Comparison of ENCODE assay signal across 18 cellular contexts in genomic region chr7:36032362-36032818, GRCh38.
A peak's percentile ranks its signal among the peaks of the same experiment; 100 is the strongest.
DNase-seq lines count a peak whose midpoint lies in the region; ATAC-seq and TF ChIP-seq lines count a peak whose summit lies in the region.
"Had no signal": no experiment of that assay in that cellular context is flagged by ENCODE, and none has a peak within 500 bp of the region (broad histone marks: within the 10 kb centered on the region; RNA-seq: fewer than 3 reads in every experiment).

No MANE protein-coding gene starts in this region.

- H3K9me2 ChIP-seq in Karpas-422 (replicated peaks; ENCODE audit: insufficient read depth, low read length), result no peaks in the 10 kb centered on the region

- H3K36me3 ChIP-seq in Karpas-422 (ENCODE audit: insufficient read depth, low read length) (no peaks in the 10 kb centered on the region), upper lobe of left lung (no peaks in the 10 kb centered on the region)
- H3K36me3 ChIP-seq: breast epithelium had no signal

- no peak overlapping the region for H3K9ac ChIP-seq in Karpas-422 (ENCODE audit: low read length)

- no peaks in the 10 kb centered on the region for H3K9me3 Mint-ChIP-seq in nephron
- H3K9me3 Mint-ChIP-seq: activated naive CD4-positive, alpha-beta T cell treated with anti-CD3 and anti-CD28 coated beads for 36 hours; T-helper 1 cell treated with Interleukin-12 subunit alpha and Interleukin-12 subunit beta and Interleukin-4 antibody, amounts not matched to agents 30 μg/mL and 1 μg/mL, for 36 hours had no signal

- TF ChIP-seq EP300 in upper lobe of left lung (IDR thresholded peaks at IDR 0.05), result no peak

- H3K4me3 Mint-ChIP-seq in nephron, result no peak overlapping the region
- H3K4me3 Mint-ChIP-seq: activated naive CD4-positive, alpha-beta T cell treated with anti-CD3 and anti-CD28 coated beads for 36 hours; stimulated activated naive B cell treated with anti-CD40 and anti-IgM and Interleukin-4, amounts not matched to agents 10 μg/mL and 1 μg/mL and 100 μg/mL, for 72 hours; T-helper 1 cell treated with Interleukin-12 subunit alpha and Interleukin-12 subunit beta and Interleukin-4 antibody, amounts not matched to agents 30 μg/mL and 1 μg/mL, for 36 hours had no signal

- H3K27me3 Mint-ChIP-seq in nephron (ENCODE audit: low read depth), result peaks cover 19% of the 10 kb centered on the region

- in situ Hi-C loops in astrocyte of the spinal cord (cut with HindIII; ENCODE audit: low sequenced_read_pairs), result no loop called here
- in situ Hi-C loops in ACHN (cut with HindIII; ENCODE audit: low pct_ligation_motif_present, low pct_unique_long_range_greater_than_20kb, low sequenced_read_pairs), result no loop called here

- H3K27me3 ChIP-seq in Karpas-422 (ENCODE audit: low read length) (no peaks in the 10 kb centered on the region), upper lobe of left lung (no peaks in the 10 kb centered on the region)

- H2AFZ ChIP-seq in Karpas-422 (ENCODE audit: low read length), result no peak overlapping the region

- H3K36me3 Mint-ChIP-seq in nephron (ENCODE audit: low read depth), result no peaks in the 10 kb centered on the region
- H3K36me3 Mint-ChIP-seq: stimulated activated naive B cell treated with anti-CD40 and anti-IgM and Interleukin-4, amounts not matched to agents 10 μg/mL and 1 μg/mL and 100 μg/mL, for 72 hours had no signal

- H3K79me2 ChIP-seq in Karpas-422 (ENCODE audit: low read length), result no peaks in the 10 kb centered on the region

- H3K27ac Mint-ChIP-seq in nephron, result peak overlapping the region; percentile 10 to 46 (median 37)
- H3K27ac Mint-ChIP-seq: activated naive CD4-positive, alpha-beta T cell treated with anti-CD3 and anti-CD28 coated beads for 36 hours; stimulated activated naive B cell treated with anti-CD40 and anti-IgM and Interleukin-4, amounts not matched to agents 10 μg/mL and 1 μg/mL and 100 μg/mL, for 72 hours; T-helper 1 cell treated with Interleukin-12 subunit alpha and Interleukin-12 subunit beta and Interleukin-4 antibody, amounts not matched to agents 30 μg/mL and 1 μg/mL, for 36 hours had no signal

- H4K20me1 ChIP-seq in Karpas-422 (ENCODE audit: insufficient read depth, low read depth, low read length), result no peaks in the 10 kb centered on the region

- H3K27ac ChIP-seq in Karpas-422 (ENCODE audit: low read length) (no peak overlapping the region), upper lobe of left lung (no peak overlapping the region)
- H3K27ac ChIP-seq: breast epithelium, HL-60 had no signal

- TF ChIP-seq CTCF in AG10803 (conservative IDR thresholded peaks at IDR 0.05; ENCODE audit: low read length) (no peak), astrocyte of the spinal cord (IDR thresholded peaks at IDR 0.05; ENCODE audit: low read depth, low read length) (no peak), nephron (IDR thresholded peaks at IDR 0.05; ENCODE audit: unreplicated experiment in 3 of 3) (no peak), upper lobe of left lung (IDR thresholded peaks at IDR 0.05) (no peak)

- H3K4me3 ChIP-seq in AG10803 (ENCODE audit: low read length) (no peak overlapping the region), Karpas-422 (ENCODE audit: low read length) (no peak overlapping the region), astrocyte of the spinal cord (ENCODE audit: low read depth, low read length) (no peak overlapping the region), upper lobe of left lung (no peak overlapping the region)
- H3K4me3 ChIP-seq: breast epithelium had no signal

- ATAC-seq in GM19023 (IDR thresholded peaks at IDR 0.05; ENCODE audit: unreplicated experiment), result no peak
- no peak for ATAC-seq in upper lobe of left lung (ENCODE audit: low FRiP score in 2 of 2)
- ATAC-seq: stimulated activated naive B cell treated with anti-CD40 and anti-IgM and Interleukin-4, amounts not matched to agents 10 μg/mL and 1 μg/mL and 100 μg/mL, for 72 hours had no signal

- H3K9me3 ChIP-seq in Karpas-422 (ENCODE audit: low read length), result no peaks in the 10 kb centered on the region
- H3K9me3 ChIP-seq in upper lobe of left lung, result no peaks in the 10 kb centered on the region
- H3K9me3 ChIP-seq: breast epithelium had no signal

- WGBS in upper lobe of left lung, 2 donors, result 66 to 72% methylated on average over 5 of the region's 5 CpGs

- peaks cover 13% of the 10 kb centered on the region for H3K4me1 ChIP-seq in Karpas-422 (ENCODE audit: low read length)
- peaks cover 9 to 19% (median 15%) of the 10 kb centered on the region in 4 donors for H3K4me1 ChIP-seq in upper lobe of left lung

- no peak for TF ChIP-seq POLR2A in upper lobe of left lung (IDR thresholded peaks at IDR 0.05)

- peak; percentile 54 for DNase-seq in AG10803 (ENCODE audit: low read depth)
- no peak for DNase-seq in Karpas-422
- peak; percentile 27 for DNase-seq in astrocyte of the spinal cord (ENCODE audit: low read depth, low spot score)
- no peak for DNase-seq in ACHN
- no peak for DNase-seq in upper lobe of left lung
- no peak for DNase-seq in middle frontal gyrus (ENCODE audit: extremely low spot score, low spot score)
- DNase-seq: activated CD4-positive, alpha-beta T cell treated with anti-CD3 and anti-CD28 coated beads for 1 hour; activated CD8-positive, alpha-beta memory T cell treated with anti-CD3 and anti-CD28 coated beads, Interleukin-2, amount 50 U/mL, for 48 hours; activated naive CD4-positive, alpha-beta T cell treated with anti-CD3 and anti-CD28 coated beads for 36 hours; DMS79; KBM-7; NCI-H187 treated with DMSO at 0.1 percent for 48 hours; stimulated activated naive B cell treated with anti-CD40 and anti-IgM and Interleukin-4, amounts not matched to agents 10 μg/mL and 1 μg/mL and 100 μg/mL, for 72 hours had no signal

- peak overlapping the region; percentile 14 for H3K4me2 ChIP-seq in Karpas-422 (ENCODE audit: low read depth, low read length, poor library complexity, severe bottlenecking)

- peaks cover 65% of the 10 kb centered on the region for H3K4me1 Mint-ChIP-seq in nephron
- H3K4me1 Mint-ChIP-seq: stimulated activated naive B cell treated with anti-CD40 and anti-IgM and Interleukin-4, amounts not matched to agents 10 μg/mL and 1 μg/mL and 100 μg/mL, for 72 hours had no signal

Comparison
In these comparisons a context has a peak if more than half of its experiments do, and no peak if none do; other contexts are left out.
1. DNase-seq: peak in AG10803 (single experiment) and astrocyte of the spinal cord (single experiment); none in Karpas-422 (single experiment), ACHN (single experiment), upper lobe of left lung (0 of 2) and middle frontal gyrus (single experiment).